ENCODE assay signal across 12 cellular contexts in the genomic region with DNA sequence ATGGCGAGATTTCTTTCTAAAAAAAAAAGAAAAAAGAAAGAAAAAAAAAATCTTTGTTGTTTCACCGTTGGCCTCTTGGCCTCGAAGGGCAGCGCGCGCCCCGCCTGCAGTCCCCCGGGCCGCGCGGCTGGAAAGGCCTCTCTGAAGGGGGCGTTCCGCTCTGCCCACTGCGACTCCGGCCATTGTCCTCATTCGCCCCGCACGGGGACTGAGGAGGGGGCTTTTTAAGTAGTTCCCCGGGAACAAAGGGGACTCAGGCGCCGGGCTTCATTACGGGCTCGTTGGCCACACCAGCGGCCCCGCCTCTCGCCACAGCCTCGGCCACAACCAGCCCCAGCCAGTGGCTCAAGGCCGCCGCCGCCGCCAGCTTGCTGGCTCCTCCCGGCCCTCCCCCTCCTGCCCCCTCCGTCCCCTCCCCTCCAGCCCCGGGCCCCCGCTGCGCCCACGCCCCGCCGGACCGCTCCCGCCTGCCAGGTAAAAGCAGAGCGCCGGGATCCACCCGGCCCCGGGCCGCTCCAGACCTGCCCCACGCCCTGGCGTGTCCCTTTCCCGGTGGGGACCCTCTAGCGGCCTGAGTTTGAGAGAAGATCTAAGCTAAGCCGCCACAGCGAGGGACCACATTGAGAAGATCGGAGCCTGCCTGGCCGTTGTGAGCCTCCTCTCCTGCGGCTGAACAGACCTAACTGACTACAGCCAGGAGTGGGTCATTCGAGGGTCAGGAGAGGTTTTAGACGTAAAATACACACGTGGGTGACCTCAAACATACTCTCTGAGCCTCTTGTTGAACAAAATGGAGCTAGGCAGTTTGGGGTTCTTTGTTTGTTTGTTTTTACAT. TPM values are rescaled to one million over a fixed set of nuclear protein-coding genes. Genes with fewer than 3 reads are reported as not detected.
DNase-seq lines count a peak whose midpoint lies in the region; ATAC-seq and TF ChIP-seq lines count a peak whose summit lies in the region.
"Had no signal": no experiment of that assay in that cellular context is flagged by ENCODE, and none has a peak within 500 bp of the region (broad histone marks: within the 10 kb centered on the region; RNA-seq: fewer than 3 reads in every experiment).

No MANE protein-coding gene starts in this region.

- H3K4me1 ChIP-seq in neuron (ENCODE audit: insufficient read depth, low read length): peaks cover 29% of the 10 kb centered on the region
- H3K4me1 ChIP-seq: uterus had no signal

- H3K9ac ChIP-seq in SK-N-MC (ENCODE audit: insufficient read length): peak overlapping the region; percentile 54
- H3K9ac ChIP-seq: KMS-11 had no signal

- no peak overlapping the region for H2AFZ ChIP-seq in neuron (ENCODE audit: low read depth, low read length)

- H3K36me3 ChIP-seq in SK-N-MC (ENCODE audit: insufficient read depth, low read length): no peaks in the 10 kb centered on the region
- no peaks in the 10 kb centered on the region for H3K36me3 ChIP-seq in neuron (ENCODE audit: insufficient read depth, low read length)
- H3K36me3 ChIP-seq: uterus had no signal

- intact Hi-C loops in Right ventricle myocardium inferior (cut with DNase I): no loop called here

- no peaks in the 10 kb centered on the region for H3K9me3 ChIP-seq in SK-N-MC (ENCODE audit: low read depth, low read length)
- H3K9me3 ChIP-seq in neuron (ENCODE audit: low read length): no peaks in the 10 kb centered on the region
- H3K9me3 ChIP-seq: uterus had no signal

- DNase-seq in AG09309 (ENCODE audit: low read depth) (no peak), SK-N-MC (ENCODE audit: low read depth, low spot score) (no peak), Right ventricle myocardium inferior (ENCODE audit: missing footprints) (no peak), 8988T (no peak)
- DNase-seq: T-cell, uterus had no signal

- ATAC-seq in Right ventricle myocardium inferior: peak; percentile 46
- no peak for ATAC-seq in HG03432 (IDR thresholded peaks at IDR 0.05; ENCODE audit: unreplicated experiment)
- no peak for ATAC-seq in GM21360 (IDR thresholded peaks at IDR 0.05; ENCODE audit: unreplicated experiment)
- ATAC-seq in GM18520 (IDR thresholded peaks at IDR 0.05; ENCODE audit: unreplicated experiment): no peak
- ATAC-seq: T-cell had no signal

- peak overlapping the region; percentile 87 for H3K27ac ChIP-seq in SK-N-MC
- H3K27ac ChIP-seq: C4-2B, KMS-11 had no signal

- H3K27me3 ChIP-seq in neuron (ENCODE audit: insufficient read depth, low read length): no peaks in the 10 kb centered on the region
- H3K27me3 ChIP-seq: uterus had no signal

- H3K4me3 ChIP-seq in AG09309 (ENCODE audit: control insufficient read depth, low read depth, low read length): peak overlapping the region; percentile 36
- H3K4me3 ChIP-seq in SK-N-MC: peak overlapping the region; percentile 30
- peak overlapping the region; percentile 19 for H3K4me3 ChIP-seq in neuron (ENCODE audit: low read length)

- TF ChIP-seq CTCF in AG09309 (IDR thresholded peaks at IDR 0.05; ENCODE audit: control insufficient read depth, insufficient read depth, low read depth, low read length, missing control alignments): no peak

RNA-seq across cellular contexts. Expression of a gene that starts 54.1 kb away (rescaled TPM):
- 2.3 TPM for total RNA-seq in Right ventricle myocardium inferior
